24 cellular contexts compared by ENCODE assay signal in genomic region chr1:232981161-232981560, GRCh38. TPM values are rescaled to one million over a fixed set of nuclear protein-coding genes. Genes with fewer than 3 reads are reported as not detected.
A peak's percentile ranks its signal among the peaks of the same experiment; 100 is the strongest.
DNase-seq lines count a peak whose midpoint lies in the region; ATAC-seq and TF ChIP-seq lines count a peak whose summit lies in the region.
"Had no signal": no experiment of that assay in that cellular context is flagged by ENCODE, and none has a peak within 500 bp of the region (broad histone marks: within the 10 kb centered on the region; RNA-seq: fewer than 3 reads in every experiment).

No MANE protein-coding gene starts in this region.

- TF ChIP-seq RAD21 in neural cell (conservative IDR thresholded peaks at IDR 0.05): no peak

- H3K4me2 ChIP-seq in neural cell (ENCODE audit: low read length): no peak overlapping the region
- H3K4me2 ChIP-seq: SK-N-SH had no signal

- H4K20me1 ChIP-seq in neural cell (ENCODE audit: insufficient read depth): no peaks in the 10 kb centered on the region

- H3K79me2 ChIP-seq in neural cell (replicated peaks; ENCODE audit: insufficient read depth, low read length): no peaks in the 10 kb centered on the region

- TF ChIP-seq CTCF in neural cell (IDR thresholded peaks at IDR 0.05; ENCODE audit: poor library complexity, severe bottlenecking): no peak
- no peak for TF ChIP-seq CTCF in tibial nerve (IDR thresholded peaks at IDR 0.05)

- peaks cover 0 to 15% (median 0%) of the 10 kb centered on the region in 4 donors for H3K4me1 ChIP-seq in tibial nerve

- TF ChIP-seq POLR2A in tibial nerve (IDR thresholded peaks at IDR 0.05): no peak

- peak; percentile 18 for DNase-seq in NCI-H2227 (lab: John Stamatoyannopoulos, UW; ENCODE audit: unreplicated experiment)
- no peak for DNase-seq in NCI-H2227 treated with DMSO at 0.1 percent for 48 hours (lab: John Stamatoyannopoulos, UW)
- peak; percentile 31 for DNase-seq in H7
- peak in 25 of 61 donors; percentile 8 to 75 (median 28) for DNase-seq in caudate nucleus (lab: John Stamatoyannopoulos, UW)
- DNase-seq in tibial nerve (ENCODE audit: low spot score in 2 of 2): no peak
- DNase-seq: 8988T; AML-193; Calu3; CD8-positive, alpha-beta memory T cell; GDM1; HFFc6; MM.1S; NCI-H1048; NCI-H1436; NCI-H187 treated with DMSO at 0.1 percent for 48 hours; NCI-H446; NK-92 treated with Interleukin-12 subunit alpha and Interleukin-12 subunit beta, amount 100 ng/mL, for 24 hours; SHP77 treated with DMSO at 0.1 percent for 48 hours; SK-N-SH had no signal

- H3K4me3 ChIP-seq in H7 (ENCODE audit: insufficient read depth, low read depth, low read length) (no peak overlapping the region), neural cell (ENCODE audit: low read length) (no peak overlapping the region), tibial nerve (no peak overlapping the region)
- H3K4me3 ChIP-seq: K562 had no signal

- H3K9me2 ChIP-seq in neural cell (ENCODE audit: insufficient read depth, low read length): no peaks in the 10 kb centered on the region
- H3K9me2 ChIP-seq: SK-N-SH had no signal

- no peaks in the 10 kb centered on the region for H3F3A ChIP-seq in neural cell (ENCODE audit: insufficient read depth, low read length, poor library complexity, severe bottlenecking)

- TF ChIP-seq EP300 in neural cell (conservative IDR thresholded peaks at IDR 0.05; ENCODE audit: poor library complexity, severe bottlenecking) (no peak), tibial nerve (IDR thresholded peaks at IDR 0.05) (no peak)

- 87 to 89% methylated on average over 5 of the region's 5 CpGs for WGBS in tibial nerve, 2 donors

- no peaks in the 10 kb centered on the region for H3K27me3 ChIP-seq in H7 (ENCODE audit: control insufficient read depth, insufficient read depth, low read length)
- H3K27me3 ChIP-seq in neural cell (ENCODE audit: insufficient read depth, low read depth, low read length): no peaks in the 10 kb centered on the region
- no peaks in the 10 kb centered on the region for H3K27me3 ChIP-seq in tibial nerve

- H3K27ac ChIP-seq in caudate nucleus (ENCODE audit: low read depth, low read length) (peak overlapping the region; percentile 11), neural cell (ENCODE audit: low read length) (no peak overlapping the region), tibial nerve (no peak overlapping the region)
- H3K27ac ChIP-seq: RWPE1 had no signal

- ATAC-seq in GM19351 (IDR thresholded peaks at IDR 0.05; ENCODE audit: unreplicated experiment) (no peak), GM21576 (IDR thresholded peaks at IDR 0.05; ENCODE audit: unreplicated experiment) (no peak)
- ATAC-seq: K562 had no signal

- H3K9me3 ChIP-seq in neural cell (ENCODE audit: low read length): no peaks in the 10 kb centered on the region
- H3K9me3 ChIP-seq in tibial nerve: no peaks in the 10 kb centered on the region
- H3K9me3 ChIP-seq: SK-N-SH had no signal

- no peak overlapping the region for H2AFZ ChIP-seq in neural cell (ENCODE audit: low read depth, low read length)

- no peak overlapping the region for H3K9ac ChIP-seq in neural cell (ENCODE audit: low read length)
- H3K9ac ChIP-seq: SK-N-SH had no signal

- peaks cover 17% of the 10 kb centered on the region for H3K36me3 ChIP-seq in H7 (replicated peaks; ENCODE audit: control insufficient read depth, insufficient read depth, low read length)
- peaks cover 12% of the 10 kb centered on the region for H3K36me3 ChIP-seq in neural cell (ENCODE audit: insufficient read depth, low read length)
- peaks cover 0 to 39% (median 8%) of the 10 kb centered on the region in 3 donors for H3K36me3 ChIP-seq in tibial nerve

TF ChIP-seq in neural cell, 6 proteins besides CTCF, POLR2A, EP300 and RAD21:
- TF ChIP-seq REST (IDR thresholded peaks at IDR 0.05; ENCODE audit: borderline replicate concordance): peak; percentile 20
- TF ChIP-seq POLR2AphosphoS5 (IDR thresholded peaks at IDR 0.05): no peak
- no peak for TF ChIP-seq MXI1 (conservative IDR thresholded peaks at IDR 0.05; ENCODE audit: poor library complexity, severe bottlenecking)
TF ChIP-seq in neural cell: peak in this region for 1.

RNA-seq across cellular contexts. Expression of gene NTPCR, which starts 30.8 kb away (rescaled TPM):
- total RNA-seq in H7 (2014; rRNA removed; shearing (Covaris generic)): 61.5 and 82.5 TPM in 2 replicates
- polyA plus RNA-seq in neural cell: 36.7 and 52.6 TPM in 2 replicates
- 22.6 and 32.0 TPM in 2 replicates for polyA minus RNA-seq in neural cell
- total RNA-seq in tibial nerve: 10 to 100 TPM; 16.5 to 20.0 (median 18.6) TPM

Comparison
In these comparisons a context has a peak if more than half of its experiments do, and no peak if none do; other contexts are left out.
1. DNase-seq: peak in NCI-H2227 (single experiment) and H7 (single experiment); none in NCI-H2227 treated with DMSO at 0.1 percent for 48 hours (single experiment) and tibial nerve (0 of 2).